Comparison of ENCODE assay signal across 1 cellular context in genomic region chr22:39940757-39941305, GRCh38.
TF ChIP-seq lines count a peak whose summit lies in the region.

No MANE protein-coding gene starts in this region.

TF ChIP-seq in GM23338, 12 proteins besides CTCF, POLR2A, EP300 and RAD21 (continued from another document):
- TF ChIP-seq REST (IDR thresholded peaks at IDR 0.05; ENCODE audit: unreplicated experiment) (no peak), EZH2phosphoT487 (IDR thresholded peaks at IDR 0.05; ENCODE audit: unreplicated experiment) (no peak)
